ENCODE assay signal across 1 cellular context in the genomic region with DNA sequence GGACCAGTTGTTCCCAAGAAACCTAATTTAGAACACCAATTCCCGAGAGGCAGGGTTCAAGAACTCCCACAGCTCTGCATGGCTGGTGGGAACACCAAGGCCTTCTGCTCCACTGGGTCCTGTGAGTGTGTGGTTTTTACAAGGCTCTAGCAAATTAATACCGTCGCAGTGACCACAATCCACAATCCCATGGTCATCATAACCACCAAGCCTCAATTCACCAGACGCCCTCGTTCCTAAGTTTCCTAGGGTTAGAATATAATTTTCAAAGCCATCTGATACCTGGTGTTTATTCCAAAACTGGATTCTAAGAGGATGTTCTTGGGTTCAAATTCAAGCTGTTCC.
TF ChIP-seq lines count a peak whose summit lies in the region.

No MANE protein-coding gene starts in this region.

TF ChIP-seq in GM12878, 131 proteins besides CTCF, POLR2A, EP300 and RAD21 (continued from another document):
- TF ChIP-seq ZBTB33 (IDR thresholded peaks at IDR 0.05) (no peak), BCL3 (IDR thresholded peaks at IDR 0.05; ENCODE audit: borderline replicate concordance, insufficient read depth, low read depth, low read length, poor library complexity, severe bottlenecking) (no peak), ZNF24 (IDR thresholded peaks at IDR 0.05) (no peak), NFYA (IDR thresholded peaks at IDR 0.05; ENCODE audit: borderline replicate concordance, low read depth, low read length) (no peak), IRF3 (IDR thresholded peaks at IDR 0.05) (no peak), POU2F2 (IDR thresholded peaks at IDR 0.05; ENCODE audit: borderline replicate concordance, low read depth, low read length) (no peak), SPI1 (IDR thresholded peaks at IDR 0.05; ENCODE audit: borderline replicate concordance, insufficient read depth, low read depth, low read length) (no peak), E4F1 (IDR thresholded peaks at IDR 0.05; ENCODE audit: borderline replicate concordance, partially characterized antibody) (no peak), CREB1 (IDR thresholded peaks at IDR 0.05; ENCODE audit: low read depth) (no peak)
- TF ChIP-seq, protein P1, sequence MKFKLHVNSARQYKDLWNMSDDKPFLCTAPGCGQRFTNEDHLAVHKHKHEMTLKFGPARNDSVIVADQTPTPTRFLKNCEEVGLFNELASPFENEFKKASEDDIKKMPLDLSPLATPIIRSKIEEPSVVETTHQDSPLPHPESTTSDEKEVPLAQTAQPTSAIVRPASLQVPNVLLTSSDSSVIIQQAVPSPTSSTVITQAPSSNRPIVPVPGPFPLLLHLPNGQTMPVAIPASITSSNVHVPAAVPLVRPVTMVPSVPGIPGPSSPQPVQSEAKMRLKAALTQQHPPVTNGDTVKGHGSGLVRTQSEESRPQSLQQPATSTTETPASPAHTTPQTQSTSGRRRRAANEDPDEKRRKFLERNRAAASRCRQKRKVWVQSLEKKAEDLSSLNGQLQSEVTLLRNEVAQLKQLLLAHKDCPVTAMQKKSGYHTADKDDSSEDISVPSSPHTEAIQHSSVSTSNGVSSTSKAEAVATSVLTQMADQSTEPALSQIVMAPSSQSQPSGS (IDR thresholded peaks at IDR 0.05; ENCODE audit: low read length): no peak
